ENCODE assay signal across 1 cellular context in the genomic region with DNA sequence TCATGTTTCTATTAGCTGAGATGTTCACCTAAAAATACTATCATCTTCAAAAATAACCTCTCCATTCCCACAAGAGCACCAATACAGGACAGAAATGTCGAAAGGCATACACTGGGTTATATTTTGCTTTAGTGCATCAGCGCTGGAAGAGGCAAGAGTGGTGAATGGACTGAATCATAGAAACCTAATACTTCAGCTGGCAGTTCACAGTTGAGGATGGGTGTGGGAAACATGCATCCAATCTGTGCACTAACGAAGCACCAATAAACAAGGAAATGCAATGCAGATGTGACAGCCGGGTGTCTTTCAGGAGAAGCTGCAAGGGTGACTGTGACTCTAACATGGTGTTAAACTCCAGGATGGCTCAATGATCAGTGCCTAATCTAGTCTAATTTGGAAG.
TF ChIP-seq lines count a peak whose summit lies in the region.

No MANE protein-coding gene starts in this region.

TF ChIP-seq in SK-N-SH, 30 proteins besides CTCF, POLR2A, EP300 and RAD21 (continued from another document):
- TF ChIP-seq FOXJ3 (CRISPR knock-in tag; IDR thresholded peaks at IDR 0.05) (no peak), IRF3 (IDR thresholded peaks at IDR 0.05; ENCODE audit: low read depth, low read length) (no peak), RFX5 (IDR thresholded peaks at IDR 0.05; ENCODE audit: low read length) (no peak), MXI1 (IDR thresholded peaks at IDR 0.05; ENCODE audit: low read depth, low read length) (no peak), FOSL2 (IDR thresholded peaks at IDR 0.05; ENCODE audit: borderline replicate concordance, low read depth) (no peak), NRF1 (IDR thresholded peaks at IDR 0.05; ENCODE audit: low read depth, low read length) (no peak), TAF1 (IDR thresholded peaks at IDR 0.05; ENCODE audit: borderline replicate concordance, low read depth, low read length) (no peak), GATA2 (CRISPR knock-in tag; IDR thresholded peaks at IDR 0.05) (no peak), FOXM1 (IDR thresholded peaks at IDR 0.05; ENCODE audit: low read depth) (no peak), RXRA (IDR thresholded peaks at IDR 0.05; ENCODE audit: borderline replicate concordance, low read depth) (no peak)
- TF ChIP-seq, protein P1, sequence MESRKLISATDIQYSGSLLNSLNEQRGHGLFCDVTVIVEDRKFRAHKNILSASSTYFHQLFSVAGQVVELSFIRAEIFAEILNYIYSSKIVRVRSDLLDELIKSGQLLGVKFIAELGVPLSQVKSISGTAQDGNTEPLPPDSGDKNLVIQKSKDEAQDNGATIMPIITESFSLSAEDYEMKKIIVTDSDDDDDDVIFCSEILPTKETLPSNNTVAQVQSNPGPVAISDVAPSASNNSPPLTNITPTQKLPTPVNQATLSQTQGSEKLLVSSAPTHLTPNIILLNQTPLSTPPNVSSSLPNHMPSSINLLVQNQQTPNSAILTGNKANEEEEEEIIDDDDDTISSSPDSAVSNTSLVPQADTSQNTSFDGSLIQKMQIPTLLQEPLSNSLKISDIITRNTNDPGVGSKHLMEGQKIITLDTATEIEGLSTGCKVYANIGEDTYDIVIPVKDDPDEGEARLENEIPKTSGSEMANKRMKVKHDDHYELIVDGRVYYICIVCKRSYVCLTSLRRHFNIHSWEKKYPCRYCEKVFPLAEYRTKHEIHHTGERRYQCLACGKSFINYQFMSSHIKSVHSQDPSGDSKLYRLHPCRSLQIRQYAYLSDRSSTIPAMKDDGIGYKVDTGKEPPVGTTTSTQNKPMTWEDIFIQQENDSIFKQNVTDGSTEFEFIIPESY (IDR thresholded peaks at IDR 0.05; ENCODE audit: borderline replicate concordance, low read depth): no peak
